Comparison of ENCODE assay signal across 12 cellular contexts in genomic region chr7:24894670-24895221, GRCh38.
DNase-seq lines count a peak whose midpoint lies in the region; ATAC-seq and TF ChIP-seq lines count a peak whose summit lies in the region.
"Had no signal": no experiment of that assay in that cellular context is flagged by ENCODE, and none has a peak within 500 bp of the region (broad histone marks: within the 10 kb centered on the region; RNA-seq: fewer than 3 reads in every experiment).

No MANE protein-coding gene starts in this region.

- H4K20me1 ChIP-seq in SU-DHL-6 (ENCODE audit: low read depth, low read length) = no peaks in the 10 kb centered on the region
- H4K20me1 ChIP-seq: BLaER1 had no signal

- no peak overlapping the region for H3K4me2 ChIP-seq in SU-DHL-6 (ENCODE audit: low read depth, low read length, poor library complexity, severe bottlenecking)
- H3K4me2 ChIP-seq: BLaER1 had no signal

- no peaks in the 10 kb centered on the region for H3K9me2 ChIP-seq in SU-DHL-6 (replicated peaks; ENCODE audit: insufficient read depth, low read length)

- H3K4me3 Mint-ChIP-seq in activated T-cell treated with anti-CD3 and anti-CD28 coated beads, Interleukin-2, amount 50 U/mL, for 72 hours = no peak overlapping the region
- no peak overlapping the region for H3K4me3 Mint-ChIP-seq in activated T-cell treated with anti-CD3 and anti-CD28 coated beads, Interleukin-2, amount 50 U/mL, for 4 hours
- H3K4me3 Mint-ChIP-seq in type B pancreatic cell = no peak overlapping the region

- H3K9me3 ChIP-seq in SU-DHL-6 (ENCODE audit: insufficient read depth, low read length) = no peaks in the 10 kb centered on the region
- H3K9me3 ChIP-seq: adrenal gland, BLaER1 had no signal

- no peak overlapping the region for H3K4me3 ChIP-seq in SU-DHL-6 (ENCODE audit: insufficient read depth, low read length, poor library complexity, severe bottlenecking)
- H3K4me3 ChIP-seq: adrenal gland, BLaER1 had no signal

- H3K27me3 Mint-ChIP-seq in activated T-cell treated with anti-CD3 and anti-CD28 coated beads, Interleukin-2, amount 50 U/mL, for 72 hours (ENCODE audit: low read depth) = no peaks in the 10 kb centered on the region
- no peaks in the 10 kb centered on the region for H3K27me3 Mint-ChIP-seq in activated T-cell treated with anti-CD3 and anti-CD28 coated beads, Interleukin-2, amount 50 U/mL, for 4 hours (ENCODE audit: low read depth)
- H3K27me3 Mint-ChIP-seq in type B pancreatic cell = no peaks in the 10 kb centered on the region

- peaks cover 87% of the 10 kb centered on the region for H3K79me2 ChIP-seq in SU-DHL-6 (ENCODE audit: insufficient read depth, low read length)

- peaks cover 0 to 2% of the 10 kb centered on the region in 2 donors for H3K36me3 Mint-ChIP-seq in activated T-cell treated with anti-CD3 and anti-CD28 coated beads, Interleukin-2, amount 50 U/mL, for 72 hours (ENCODE audit: insufficient read depth in 2 of 2)
- peaks cover 18% of the 10 kb centered on the region for H3K36me3 Mint-ChIP-seq in activated T-cell treated with anti-CD3 and anti-CD28 coated beads, Interleukin-2, amount 50 U/mL, for 4 hours (ENCODE audit: insufficient read depth)
- H3K36me3 Mint-ChIP-seq in type B pancreatic cell = no peaks in the 10 kb centered on the region

- ATAC-seq in activated T-cell treated with anti-CD3 and anti-CD28 coated beads, Interleukin-2, amount 50 U/mL, for 72 hours (replicated peaks in 1 of 2) = no peak
- no peak for ATAC-seq in activated T-cell treated with anti-CD3 and anti-CD28 coated beads, Interleukin-2, amount 50 U/mL, for 4 hours
- ATAC-seq in foreskin keratinocyte (peak; percentile 40), HG02938 (IDR thresholded peaks at IDR 0.05; ENCODE audit: unreplicated experiment) (no peak)

- no peaks in the 10 kb centered on the region for H3K9me3 Mint-ChIP-seq in activated T-cell treated with anti-CD3 and anti-CD28 coated beads, Interleukin-2, amount 50 U/mL, for 72 hours
- no peaks in the 10 kb centered on the region for H3K9me3 Mint-ChIP-seq in activated T-cell treated with anti-CD3 and anti-CD28 coated beads, Interleukin-2, amount 50 U/mL, for 4 hours
- H3K9me3 Mint-ChIP-seq in type B pancreatic cell = no peaks in the 10 kb centered on the region

- H3K4me1 Mint-ChIP-seq in activated T-cell treated with anti-CD3 and anti-CD28 coated beads, Interleukin-2, amount 50 U/mL, for 72 hours (ENCODE audit: low read depth) = peaks cover 52% of the 10 kb centered on the region
- H3K4me1 Mint-ChIP-seq in activated T-cell treated with anti-CD3 and anti-CD28 coated beads, Interleukin-2, amount 50 U/mL, for 4 hours (ENCODE audit: low read depth) = peaks cover 52% of the 10 kb centered on the region
- peaks cover 2% of the 10 kb centered on the region for H3K4me1 Mint-ChIP-seq in type B pancreatic cell (ENCODE audit: unreplicated experiment)

- H2AFZ ChIP-seq in SU-DHL-6 (ENCODE audit: low read depth, low read length, severe bottlenecking) = no peak overlapping the region

- H3K27me3 ChIP-seq in SU-DHL-6 (ENCODE audit: low read length) = no peaks in the 10 kb centered on the region
- H3K27me3 ChIP-seq in foreskin keratinocyte = no peaks in the 10 kb centered on the region
- H3K27me3 ChIP-seq: adrenal gland, BLaER1 had no signal

- H3K9ac ChIP-seq in SU-DHL-6 (ENCODE audit: low read length) = no peak overlapping the region
- H3K9ac ChIP-seq: BLaER1 had no signal

- H3K27ac ChIP-seq in SU-DHL-6 (ENCODE audit: low read depth, low read length) = peak overlapping the region; percentile 74; the same call in 1 of the 2 replicates
- no peak overlapping the region for H3K27ac ChIP-seq in foreskin keratinocyte
- H3K27ac ChIP-seq: adrenal gland, BLaER1 had no signal

- H3K27ac Mint-ChIP-seq in activated T-cell treated with anti-CD3 and anti-CD28 coated beads, Interleukin-2, amount 50 U/mL, for 72 hours = peak overlapping the region; percentile 10
- H3K27ac Mint-ChIP-seq in type B pancreatic cell = no peak overlapping the region

- H3K4me1 ChIP-seq in foreskin keratinocyte = peaks cover 15% of the 10 kb centered on the region
- H3K4me1 ChIP-seq: adrenal gland had no signal

- no peak for DNase-seq in activated T-cell treated with anti-CD3 and anti-CD28 coated beads, Interleukin-2, amount 50 U/mL, for 72 hours
- DNase-seq in activated T-cell treated with anti-CD3 and anti-CD28 coated beads, Interleukin-2, amount 50 U/mL, for 4 hours = no peak
- DNase-seq in foreskin keratinocyte (no peak), type B pancreatic cell (ENCODE audit: extremely low spot score, unreplicated experiment) (no peak), NCI-H2196 (lab: John Stamatoyannopoulos, UW; ENCODE audit: unreplicated experiment) (no peak), inferior parietal cortex (ENCODE audit: extremely low spot score) (no peak)
- DNase-seq: activated CD4-positive, CD25-positive, alpha-beta regulatory T cell; adrenal gland; NCI-H69 had no signal

- peaks cover 13% of the 10 kb centered on the region; the same call in 1 of the 2 replicates for H3K36me3 ChIP-seq in SU-DHL-6 (ENCODE audit: low read length)
- H3K36me3 ChIP-seq: adrenal gland had no signal

- TF ChIP-seq CTCF in SU-DHL-6 (IDR thresholded peaks at IDR 0.05; ENCODE audit: insufficient read depth, low read length, poor library complexity, severe bottlenecking) (no peak), foreskin keratinocyte (conservative IDR thresholded peaks at IDR 0.05) (peak; percentile 58), type B pancreatic cell (conservative IDR thresholded peaks at IDR 0.05) (peak; percentile 46)

- H3F3A ChIP-seq in SU-DHL-6 (ENCODE audit: insufficient read depth) = peaks cover 20% of the 10 kb centered on the region; the same call in 1 of the 2 replicates
